Comparison of ENCODE assay signal across 9 cellular contexts in genomic region chr2:1925516-1925915, GRCh38.
"Had no signal": no experiment of that assay in that cellular context is flagged by ENCODE, and none has a peak within 500 bp of the region (broad histone marks: within the 10 kb centered on the region; RNA-seq: fewer than 3 reads in every experiment).

No MANE protein-coding gene starts in this region.

- H3K27ac ChIP-seq: HL-60 had no signal

- H3K27ac Mint-ChIP-seq: HFFc6 had no signal

- FAIRE-seq: H54, K562 had no signal

- ATAC-seq: HCT116, K562 had no signal

- H3K4me3 Mint-ChIP-seq: H9, HFFc6 had no signal

- DNase-seq: GOT3, H9, HFFc6, IMR-90, KG1 had no signal

- H3K4me3 ChIP-seq: K562 had no signal

- H3K9me3 Mint-ChIP-seq: H9 had no signal
